8 cellular contexts compared by ENCODE assay signal in the genomic region with DNA sequence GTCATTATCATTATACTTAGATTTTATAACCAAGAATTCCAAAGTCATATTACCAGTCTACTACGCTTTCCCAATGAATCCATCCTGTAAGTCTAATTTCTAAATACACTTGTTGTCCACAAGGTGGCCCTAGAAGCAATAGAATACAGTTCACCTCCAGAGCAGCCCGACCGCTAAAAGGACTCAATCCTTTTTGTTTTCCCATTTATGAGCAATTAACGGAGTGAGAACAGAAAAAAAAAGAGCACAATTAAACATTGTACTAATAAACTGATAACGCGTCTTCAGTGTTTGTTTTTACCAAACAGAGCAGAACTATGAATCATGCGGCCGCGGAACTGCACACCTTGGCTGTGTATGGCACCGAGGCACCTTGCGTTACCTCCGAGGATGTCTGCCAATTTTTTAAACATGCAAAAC.
A peak's percentile ranks its signal among the peaks of the same experiment; 100 is the strongest.
DNase-seq lines count a peak whose midpoint lies in the region; ATAC-seq, FAIRE-seq and TF ChIP-seq lines count a peak whose summit lies in the region.

No MANE protein-coding gene starts in this region.

- TF ChIP-seq CTCF in GM12878 (IDR thresholded peaks at IDR 0.05 in 2 of 3, conservative IDR thresholded peaks at IDR 0.05 in 1 of 3; ENCODE audit: control insufficient read depth in 2 of 3, extremely low read depth in 1 of 3, insufficient read depth in 1 of 3, low read depth in 3 of 3, low read length in 3 of 3) = peak; percentile 47 to 65 (median 52)
- TF ChIP-seq CTCF in hepatocyte (IDR thresholded peaks at IDR 0.05; ENCODE audit: poor library complexity) = peak; percentile 87

- H3K27me3 ChIP-seq in GM12878 (replicated peaks in 1 of 2; ENCODE audit: control insufficient read depth in 2 of 2, insufficient read depth in 2 of 2, low read length in 1 of 2) = no peaks in the 10 kb centered on the region
- H3K27me3 ChIP-seq in hepatocyte = no peaks in the 10 kb centered on the region

- H3K79me2 ChIP-seq in GM12878 (ENCODE audit: control insufficient read depth, insufficient read depth, low read length) (no peaks in the 10 kb centered on the region), hepatocyte (no peaks in the 10 kb centered on the region)

- POLR2A ChIA-PET in GM12878 (lab: Charles Lee) = no interaction called here

- no peak for TF ChIP-seq EP300 in GM12878 (IDR thresholded peaks at IDR 0.05; ENCODE audit: borderline replicate concordance in 1 of 2, control insufficient read depth in 1 of 2, low read depth in 2 of 2, low read length in 2 of 2)

- ATAC-seq in HG02938 (IDR thresholded peaks at IDR 0.05; ENCODE audit: unreplicated experiment) (peak; percentile 56), GM12878 (peak; percentile 86), GM18909 (IDR thresholded peaks at IDR 0.05; ENCODE audit: poor library complexity, unreplicated experiment) (no peak), GM19328 (IDR thresholded peaks at IDR 0.05; ENCODE audit: unreplicated experiment) (no peak)

- H3K4me1 ChIP-seq in GM12878 (ENCODE audit: control insufficient read depth, insufficient read depth, low read length) (peaks cover 4% of the 10 kb centered on the region; the same call in 1 of the 2 replicates), hepatocyte (ENCODE audit: insufficient read depth) (peaks cover 11% of the 10 kb centered on the region)

- DNase-seq in Daoy (ENCODE audit: low read depth) = peak; percentile 83
- peak; percentile 79 for DNase-seq in NCI-H748 treated with DMSO at 0.1 percent for 48 hours (lab: John Stamatoyannopoulos, UW)
- DNase-seq in GM12878 (ENCODE audit: low read depth, low spot score) = peak; percentile 13
- peak; percentile 86 for DNase-seq in hepatocyte (ENCODE audit: low spot score)
- peak; percentile 95 for DNase-seq in renal cortical epithelial cell (ENCODE audit: low read depth)

- H3K9me3 ChIP-seq in GM12878 (replicated peaks; ENCODE audit: control insufficient read depth, insufficient read depth, low read length) (peaks cover under 1% of the 10 kb centered on the region; the same call in 2 of the 3 replicates), hepatocyte (ENCODE audit: low read depth) (no peaks in the 10 kb centered on the region)

- no peak overlapping the region for H3K9ac ChIP-seq in GM12878 (ENCODE audit: control insufficient read depth, insufficient read depth, low read length)

- intact Hi-C loops in GM12878 (cut with micrococcal nuclease; ENCODE audit: unreplicated experiment) = loop anchor here (1.0 to 2.0 kb wide), 3 partner anchors 162 to 476 kb away; no protein-coding TSS in a partner anchor

- TF ChIP-seq POLR2A in GM12878 (IDR thresholded peaks at IDR 0.05; ENCODE audit: low read depth, low read length) = no peak

- peak; percentile 13 for FAIRE-seq in GM12878 (lab: Jason Lieb, UNC)

- CTCF ChIA-PET in GM12878 (lab: Yijun Ruan, JAX) = interaction anchor here (0.5 to 4.8 kb wide), 19 partner anchors 11 to 923 kb away, joined by 3 to 59 read pairs (median 4); a partner anchor contains a TSS

- H3K36me3 ChIP-seq in GM12878 (ENCODE audit: control insufficient read depth in 2 of 2, insufficient read depth in 2 of 2, low read length in 1 of 2) = no peaks in the 10 kb centered on the region
- H3K36me3 ChIP-seq in hepatocyte (replicated peaks; ENCODE audit: insufficient read depth, low read depth) = no peaks in the 10 kb centered on the region

- peak; percentile 92 for TF ChIP-seq RAD21 in GM12878 (IDR thresholded peaks at IDR 0.05; ENCODE audit: insufficient read depth, low read depth, low read length)

- H3K9me2 ChIP-seq in hepatocyte (replicated peaks; ENCODE audit: insufficient read depth) = no peaks in the 10 kb centered on the region

- BruUV-seq in GM12878 (replicated peaks; lab: Mats Ljungman, UMichigan) = no TSS peak

- H3K4me2 ChIP-seq in GM12878 (ENCODE audit: control insufficient read depth, insufficient read depth) = peak overlapping the region; percentile 88
- H3K4me2 ChIP-seq in hepatocyte = peak overlapping the region; percentile 85

- RAD21 ChIA-PET in GM12878 (lab: Charles Lee; ENCODE audit: unreplicated experiment) = interaction anchor here (0.7 to 2.3 kb wide), 8 partner anchors 37 to 330 kb away, joined by 3 to 14 read pairs (median 4); a partner anchor contains a TSS

- H3K4me3 ChIP-seq in GM12878 (peak overlapping the region; percentile 8; the same call in 1 of the 2 replicates), hepatocyte (peak overlapping the region; percentile 38)

- 14% methylated on average over 12 of the region's 12 CpGs for WGBS in GM12878 (ENCODE audit: insufficient coverage, insufficient replicate concordance, low lambda C conversion rate, missing lambda C conversion rate)
- 3% methylated on average over 12 of the region's 12 CpGs for WGBS in hepatocyte (ENCODE audit: low lambda C conversion rate, missing lambda C conversion rate)

- no peak overlapping the region for H3K27ac ChIP-seq in GM12878 (ENCODE audit: control insufficient read depth, insufficient read depth)
- no peak overlapping the region for H3K27ac ChIP-seq in hepatocyte

- H4K20me1 ChIP-seq in GM12878 (ENCODE audit: control insufficient read depth, insufficient read depth) (no peaks in the 10 kb centered on the region), hepatocyte (ENCODE audit: insufficient read depth, poor library complexity, severe bottlenecking) (no peaks in the 10 kb centered on the region)

- peak overlapping the region; percentile 57; the same call in 1 of the 2 replicates for H2AFZ ChIP-seq in GM12878 (ENCODE audit: control insufficient read depth, low read depth, low read length)
- peak overlapping the region; percentile 12 for H2AFZ ChIP-seq in hepatocyte

- in situ Hi-C loops in GM12878 (cut with MboI) = no loop called here

- SMC1A ChIA-PET in GM12878 (lab: Charles Lee; ENCODE audit: uncharacterized antibody, unreplicated experiment) = interaction anchor here (0.8 to 2.5 kb wide), 12 partner anchors 12 to 331 kb away, joined by 3 to 26 read pairs (median 6); a partner anchor contains a TSS

TF ChIP-seq in GM12878, 131 proteins besides CTCF, POLR2A, EP300 and RAD21 (continues in another document):
- TF ChIP-seq SMAD5 (IDR thresholded peaks at IDR 0.05; ENCODE audit: low read depth) = no peak
- no peak for TF ChIP-seq BCL11A (IDR thresholded peaks at IDR 0.05; ENCODE audit: low read depth, low read length)
- TF ChIP-seq, protein P1, sequence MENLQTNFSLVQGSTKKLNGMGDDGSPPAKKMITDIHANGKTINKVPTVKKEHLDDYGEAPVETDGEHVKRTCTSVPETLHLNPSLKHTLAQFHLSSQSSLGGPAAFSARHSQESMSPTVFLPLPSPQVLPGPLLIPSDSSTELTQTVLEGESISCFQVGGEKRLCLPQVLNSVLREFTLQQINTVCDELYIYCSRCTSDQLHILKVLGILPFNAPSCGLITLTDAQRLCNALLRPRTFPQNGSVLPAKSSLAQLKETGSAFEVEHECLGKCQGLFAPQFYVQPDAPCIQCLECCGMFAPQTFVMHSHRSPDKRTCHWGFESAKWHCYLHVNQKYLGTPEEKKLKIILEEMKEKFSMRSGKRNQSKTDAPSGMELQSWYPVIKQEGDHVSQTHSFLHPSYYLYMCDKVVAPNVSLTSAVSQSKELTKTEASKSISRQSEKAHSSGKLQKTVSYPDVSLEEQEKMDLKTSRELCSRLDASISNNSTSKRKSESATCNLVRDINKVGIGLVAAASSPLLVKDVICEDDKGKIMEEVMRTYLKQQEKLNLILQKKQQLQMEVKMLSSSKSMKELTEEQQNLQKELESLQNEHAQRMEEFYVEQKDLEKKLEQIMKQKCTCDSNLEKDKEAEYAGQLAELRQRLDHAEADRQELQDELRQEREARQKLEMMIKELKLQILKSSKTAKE (IDR thresholded peaks at IDR 0.05; ENCODE audit: low read depth, poor library complexity, severe bottlenecking) = no peak
- TF ChIP-seq, protein P2, sequence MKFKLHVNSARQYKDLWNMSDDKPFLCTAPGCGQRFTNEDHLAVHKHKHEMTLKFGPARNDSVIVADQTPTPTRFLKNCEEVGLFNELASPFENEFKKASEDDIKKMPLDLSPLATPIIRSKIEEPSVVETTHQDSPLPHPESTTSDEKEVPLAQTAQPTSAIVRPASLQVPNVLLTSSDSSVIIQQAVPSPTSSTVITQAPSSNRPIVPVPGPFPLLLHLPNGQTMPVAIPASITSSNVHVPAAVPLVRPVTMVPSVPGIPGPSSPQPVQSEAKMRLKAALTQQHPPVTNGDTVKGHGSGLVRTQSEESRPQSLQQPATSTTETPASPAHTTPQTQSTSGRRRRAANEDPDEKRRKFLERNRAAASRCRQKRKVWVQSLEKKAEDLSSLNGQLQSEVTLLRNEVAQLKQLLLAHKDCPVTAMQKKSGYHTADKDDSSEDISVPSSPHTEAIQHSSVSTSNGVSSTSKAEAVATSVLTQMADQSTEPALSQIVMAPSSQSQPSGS (IDR thresholded peaks at IDR 0.05; ENCODE audit: low read length) = no peak
- no peak for TF ChIP-seq KDM1A (IDR thresholded peaks at IDR 0.05; ENCODE audit: borderline replicate concordance)
- no peak for TF ChIP-seq SIN3A (IDR thresholded peaks at IDR 0.05; ENCODE audit: low read depth, low read length)
- TF ChIP-seq, protein P3, sequence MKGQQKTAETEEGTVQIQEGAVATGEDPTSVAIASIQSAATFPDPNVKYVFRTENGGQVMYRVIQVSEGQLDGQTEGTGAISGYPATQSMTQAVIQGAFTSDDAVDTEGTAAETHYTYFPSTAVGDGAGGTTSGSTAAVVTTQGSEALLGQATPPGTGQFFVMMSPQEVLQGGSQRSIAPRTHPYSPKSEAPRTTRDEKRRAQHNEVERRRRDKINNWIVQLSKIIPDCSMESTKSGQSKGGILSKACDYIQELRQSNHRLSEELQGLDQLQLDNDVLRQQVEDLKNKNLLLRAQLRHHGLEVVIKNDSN (IDR thresholded peaks at IDR 0.05; ENCODE audit: borderline replicate concordance, extremely low read length, insufficient read depth, low read depth, low read length) = no peak
- peak; percentile 34; the same call in 1 of the 2 replicates for TF ChIP-seq RUNX3 (IDR thresholded peaks at IDR 0.05; ENCODE audit: low read length)

Comparison
In these comparisons a context has a peak if more than half of its experiments do, and no peak if none do; other contexts are left out.
1. DNase-seq: peak in every context shown above with its lines; median percentile 95 in renal cortical epithelial cell; 86 in hepatocyte; 83 in Daoy; 79 in NCI-H748 treated with DMSO at 0.1 percent for 48 hours; 13 in GM12878.
2. ATAC-seq: peak in HG02938 (single experiment) and GM12878 (single experiment); none in GM18909 (single experiment) and GM19328 (single experiment).